In genomic region chr2:207338610-207339009, GRCh38 we compare ENCODE assay signal across 16 cellular contexts.
DNase-seq lines count a peak whose midpoint lies in the region; ATAC-seq, FAIRE-seq and TF ChIP-seq lines count a peak whose summit lies in the region.
"Had no signal": no experiment of that assay in that cellular context is flagged by ENCODE, and none has a peak within 500 bp of the region (broad histone marks: within the 10 kb centered on the region; RNA-seq: fewer than 3 reads in every experiment).

No MANE protein-coding gene starts in this region.

- FAIRE-seq in K562 (lab: Jason Lieb, UNC), result no peak
- FAIRE-seq: GM12891 had no signal

- H4K20me1 ChIP-seq in K562 (replicated peaks; ENCODE audit: control insufficient read depth, insufficient read depth, low read length), result no peaks in the 10 kb centered on the region

- POLR2A ChIA-PET in K562 (lab: Yijun Ruan, JAX), result interaction anchor here (0.6 to 0.7 kb wide), 2 partner anchors 25 to 348 kb away, joined by 3 read pairs; no protein-coding TSS in a partner anchor

- intact Hi-C loops in Right ventricle myocardium inferior (cut with DNase I), result loop anchor here (10.0 kb wide), 1 partner anchor 294 kb away; no protein-coding TSS in a partner anchor
- intact Hi-C loops in cardiac septum (cut with DNase I), result loop anchor here (5.0 to 10.0 kb wide), 2 partner anchors 246 to 534 kb away; no protein-coding TSS in a partner anchor
- intact Hi-C loops in K562 (cut with micrococcal nuclease), result no loop called here

- no peak for TF ChIP-seq RAD21 in K562 (CRISPR knock-in tag; conservative IDR thresholded peaks at IDR 0.05 in 1 of 2, IDR thresholded peaks at IDR 0.05 in 1 of 2)

- H3K9me3 ChIP-seq in K562 (replicated peaks; ENCODE audit: control insufficient read depth, insufficient read depth, low read depth, low read length) (no peaks in the 10 kb centered on the region), right atrium auricular region (no peaks in the 10 kb centered on the region)
- H3K9me3 ChIP-seq: BE2C, HAP-1 had no signal

- WGBS in K562 (ENCODE audit: insufficient coverage, low coverage, missing lambda C conversion rate), result 51% methylated on average over 3 of the region's 3 CpGs

- H3K9me1 ChIP-seq in K562 (ENCODE audit: control insufficient read depth, insufficient read depth, low read length), result no peaks in the 10 kb centered on the region

- CTCF ChIA-PET in K562 (lab: Yijun Ruan, JAX; ENCODE audit: low intra/inter-chr PET ratio), result no interaction called here

- H2AFZ ChIP-seq in K562 (ENCODE audit: low read depth, low read length), result peak overlapping the region; percentile 56; the same call in 1 of the 2 replicates

- H3K36me3 ChIP-seq in K562 (ENCODE audit: control insufficient read depth, insufficient read depth, low read length) (no peaks in the 10 kb centered on the region), right atrium auricular region (no peaks in the 10 kb centered on the region)
- H3K36me3 ChIP-seq: BE2C, HAP-1 had no signal

- no TSS peak for BruUV-seq in K562 (replicated peaks; lab: Mats Ljungman, UMichigan)

- TF ChIP-seq EP300 in K562 (IDR thresholded peaks at IDR 0.05; ENCODE audit: low read length), result no peak

- H3K27ac ChIP-seq in K562 (ENCODE audit: extremely low read depth, low read depth, low read length) (no peak overlapping the region), right atrium auricular region (peak overlapping the region; percentile 73 to 94)

- no peak for TF ChIP-seq POLR2A in K562 (conservative IDR thresholded peaks at IDR 0.05)

- DNase-seq in Right ventricle myocardium inferior (ENCODE audit: missing footprints) (no peak), cardiac septum (ENCODE audit: low spot score) (no peak), K562 (ENCODE audit: extremely low read depth in 1 of 4, low spot score in 3 of 4) (no peak), right atrium auricular region (ENCODE audit: low spot score) (no peak)
- DNase-seq in stimulated activated CD4-positive, alpha-beta T cell treated with anti-CD3 and anti-CD28 coated beads, Interleukin-2, amount 100 ng/mL, for 48 hours, result no peak
- DNase-seq: BE2C; CD4-positive, alpha-beta memory T cell; DMS79; NCI-H1417 treated with DMSO at 0.1 percent for 48 hours; NCI-H2029 treated with DMSO at 0.1 percent for 48 hours; NCI-H510A; NCI-H82 had no signal

- no peak overlapping the region for H3K9ac ChIP-seq in K562 (ENCODE audit: insufficient read depth in 1 of 2, low read depth in 2 of 2, low read length in 2 of 2)

- no peak overlapping the region for H3K4me2 ChIP-seq in K562 (ENCODE audit: insufficient read depth, low read length)

- no peaks in the 10 kb centered on the region for H3K27me3 ChIP-seq in K562 (ENCODE audit: control insufficient read depth in 2 of 2, insufficient read depth in 2 of 2, low read length in 2 of 2)
- H3K27me3 ChIP-seq in right atrium auricular region, result no peaks in the 10 kb centered on the region
- H3K27me3 ChIP-seq: BE2C had no signal

- H3K4me1 ChIP-seq in K562 (replicated peaks in 1 of 2; ENCODE audit: control insufficient read depth in 2 of 2, insufficient read depth in 2 of 2, low read length in 2 of 2), result peaks cover 0 to 5% of the 10 kb centered on the region in 2 experiments; a peak in 3 of 5 replicates
- peaks cover 0 to 44% of the 10 kb centered on the region in 2 donors for H3K4me1 ChIP-seq in right atrium auricular region
- H3K4me1 ChIP-seq: HAP-1 had no signal

- no peaks in the 10 kb centered on the region for H3K79me2 ChIP-seq in K562 (ENCODE audit: control insufficient read depth, insufficient read depth, low read length)

- in situ Hi-C loops in K562 (cut with MboI), result no loop called here

- TF ChIP-seq CTCF in K562 (IDR thresholded peaks at IDR 0.05 in 2 of 3, conservative IDR thresholded peaks at IDR 0.05 in 1 of 3; ENCODE audit: insufficient read depth in 2 of 3, low read depth in 1 of 3, low read length in 3 of 3), result no peak
- TF ChIP-seq CTCF in right atrium auricular region (IDR thresholded peaks at IDR 0.05), result no peak

- H3K4me3 ChIP-seq in K562, result no peak overlapping the region
- no peak overlapping the region for H3K4me3 ChIP-seq in right atrium auricular region
- H3K4me3 ChIP-seq: HAP-1 had no signal

- peak; percentile 74 for ATAC-seq in Right ventricle myocardium inferior
- ATAC-seq in K562, result no peak
- ATAC-seq in HG03439 (IDR thresholded peaks at IDR 0.05; ENCODE audit: unreplicated experiment), result no peak
- no peak for ATAC-seq in HG03521 (IDR thresholded peaks at IDR 0.05; ENCODE audit: unreplicated experiment)

TF ChIP-seq in K562, 482 proteins besides CTCF, POLR2A, EP300 and RAD21:
- TF ChIP-seq BMI1 (IDR thresholded peaks at IDR 0.05; ENCODE audit: low read length) (no peak), ZNF395 (CRISPR knock-in tag; IDR thresholded peaks at IDR 0.05) (no peak), POLR2AphosphoS2 (IDR thresholded peaks at IDR 0.05; ENCODE audit: low read length) (no peak), ZBED1 (IDR thresholded peaks at IDR 0.05) (no peak)
- TF ChIP-seq, protein P1, sequence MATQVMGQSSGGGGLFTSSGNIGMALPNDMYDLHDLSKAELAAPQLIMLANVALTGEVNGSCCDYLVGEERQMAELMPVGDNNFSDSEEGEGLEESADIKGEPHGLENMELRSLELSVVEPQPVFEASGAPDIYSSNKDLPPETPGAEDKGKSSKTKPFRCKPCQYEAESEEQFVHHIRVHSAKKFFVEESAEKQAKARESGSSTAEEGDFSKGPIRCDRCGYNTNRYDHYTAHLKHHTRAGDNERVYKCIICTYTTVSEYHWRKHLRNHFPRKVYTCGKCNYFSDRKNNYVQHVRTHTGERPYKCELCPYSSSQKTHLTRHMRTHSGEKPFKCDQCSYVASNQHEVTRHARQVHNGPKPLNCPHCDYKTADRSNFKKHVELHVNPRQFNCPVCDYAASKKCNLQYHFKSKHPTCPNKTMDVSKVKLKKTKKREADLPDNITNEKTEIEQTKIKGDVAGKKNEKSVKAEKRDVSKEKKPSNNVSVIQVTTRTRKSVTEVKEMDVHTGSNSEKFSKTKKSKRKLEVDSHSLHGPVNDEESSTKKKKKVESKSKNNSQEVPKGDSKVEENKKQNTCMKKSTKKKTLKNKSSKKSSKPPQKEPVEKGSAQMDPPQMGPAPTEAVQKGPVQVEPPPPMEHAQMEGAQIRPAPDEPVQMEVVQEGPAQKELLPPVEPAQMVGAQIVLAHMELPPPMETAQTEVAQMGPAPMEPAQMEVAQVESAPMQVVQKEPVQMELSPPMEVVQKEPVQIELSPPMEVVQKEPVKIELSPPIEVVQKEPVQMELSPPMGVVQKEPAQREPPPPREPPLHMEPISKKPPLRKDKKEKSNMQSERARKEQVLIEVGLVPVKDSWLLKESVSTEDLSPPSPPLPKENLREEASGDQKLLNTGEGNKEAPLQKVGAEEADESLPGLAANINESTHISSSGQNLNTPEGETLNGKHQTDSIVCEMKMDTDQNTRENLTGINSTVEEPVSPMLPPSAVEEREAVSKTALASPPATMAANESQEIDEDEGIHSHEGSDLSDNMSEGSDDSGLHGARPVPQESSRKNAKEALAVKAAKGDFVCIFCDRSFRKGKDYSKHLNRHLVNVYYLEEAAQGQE (CRISPR knock-in tag; IDR thresholded peaks at IDR 0.05; ENCODE audit: low read depth), result no peak
